8 cellular contexts compared by ENCODE assay signal in genomic region chr9:101387871-101388506, GRCh38. TPM values are rescaled to one million over a fixed set of nuclear protein-coding genes. Genes with fewer than 3 reads are reported as not detected.
DNase-seq lines count a peak whose midpoint lies in the region; TF ChIP-seq lines count a peak whose summit lies in the region.

No MANE protein-coding gene starts in this region.

- TF ChIP-seq POLR2A in tibial nerve (IDR thresholded peaks at IDR 0.05): no peak

- H3K27ac ChIP-seq in HEK293 (ENCODE audit: extremely low read depth, low read depth, low read length): 0 out of 2 replicates have a peak overlapping the region, but pooled peaks have one; percentile 5
- H3K27ac ChIP-seq in WERI-Rb-1: no peak overlapping the region
- no peak overlapping the region for H3K27ac ChIP-seq in right atrium auricular region
- no peak overlapping the region for H3K27ac ChIP-seq in tibial nerve

- TF ChIP-seq EP300 in tibial nerve (IDR thresholded peaks at IDR 0.05): no peak

- POLR2A ChIA-PET in HEK293 (lab: Yijun Ruan, JAX): interaction anchor here (1.7 kb wide), 1 partner anchor 11 kb away, joined by 17 read pairs; the partner anchor contains the start of genes MRPL50 and ZNF189

- H3K4me1 ChIP-seq in HEK293 (ENCODE audit: control insufficient read depth, insufficient read depth, low read length) (no peaks in the 10 kb centered on the region), right atrium auricular region (no peaks in the 10 kb centered on the region), tibial nerve (peaks cover 0 to 6% (median 0%) of the 10 kb centered on the region in 4 donors)

- no peaks in the 10 kb centered on the region for H3K27me3 ChIP-seq in WERI-Rb-1 (ENCODE audit: insufficient read depth, low read depth, severe bottlenecking)
- H3K27me3 ChIP-seq in right atrium auricular region: no peaks in the 10 kb centered on the region
- no peaks in the 10 kb centered on the region for H3K27me3 ChIP-seq in tibial nerve

- H3K4me3 ChIP-seq in HEK293 (ENCODE audit: low read depth, low read length): no peak overlapping the region
- no peak overlapping the region for H3K4me3 ChIP-seq in WERI-Rb-1 (ENCODE audit: low read depth, low read length)
- no peak overlapping the region for H3K4me3 ChIP-seq in right atrium auricular region
- H3K4me3 ChIP-seq in tibial nerve: no peak overlapping the region

- CTCF ChIA-PET in HEK293 (lab: Yijun Ruan, JAX): interaction anchor here (0.6 to 2.6 kb wide), 24 partner anchors 8 to 1970 kb away, joined by 3 to 38 read pairs (median 4); partner anchors contain the start of genes MRPL50 and ZNF189

- H3K36me3 ChIP-seq in HEK293 (ENCODE audit: control insufficient read depth in 2 of 2, insufficient read depth in 1 of 2, low read length in 2 of 2) (peaks cover 0 to 30% of the 10 kb centered on the region in 2 experiments; a peak in 1 of 3 replicates), WERI-Rb-1 (peaks cover 34% of the 10 kb centered on the region), right atrium auricular region (peaks cover 19% of the 10 kb centered on the region), tibial nerve (peaks cover 0 to 33% (median 0%) of the 10 kb centered on the region in 3 donors)

- H3K9me3 ChIP-seq in HEK293 (ENCODE audit: control insufficient read depth, insufficient read depth, low read depth, low read length): no peaks in the 10 kb centered on the region
- H3K9me3 ChIP-seq in WERI-Rb-1 (ENCODE audit: severe bottlenecking): peaks cover 4% of the 10 kb centered on the region
- peaks cover 0 to 15% of the 10 kb centered on the region in 2 donors for H3K9me3 ChIP-seq in right atrium auricular region
- H3K9me3 ChIP-seq in tibial nerve: peaks cover 0 to 20% (median 2%) of the 10 kb centered on the region in 4 donors

- 31 to 36% methylated on average over 6 of the region's 6 CpGs for WGBS in tibial nerve, 2 donors

- TF ChIP-seq CTCF in HEK293 (tag by site-specific recombination; IDR thresholded peaks at IDR 0.05): no peak
- peak; percentile 72 for TF ChIP-seq CTCF in WERI-Rb-1 (IDR thresholded peaks at IDR 0.05; ENCODE audit: low read depth, low read length)
- TF ChIP-seq CTCF in right atrium auricular region (IDR thresholded peaks at IDR 0.05): peak; percentile 39 to 55
- TF ChIP-seq CTCF in tibial nerve (IDR thresholded peaks at IDR 0.05): peak in 4 of 5 experiments; percentile 16 to 45 (median 38)

- DNase-seq in NCI-H2107 treated with DMSO at 0.1 percent for 48 hours (lab: John Stamatoyannopoulos, UW; ENCODE audit: unreplicated experiment) (peak; percentile 82), NCI-H2107 (lab: John Stamatoyannopoulos, UW) (no peak), NCI-H146 treated with DMSO at 0.1 percent for 48 hours (lab: John Stamatoyannopoulos, UW; ENCODE audit: unreplicated experiment) (peak; percentile 44), WERI-Rb-1 (peak; percentile 36), right atrium auricular region (ENCODE audit: low spot score) (no peak), tibial nerve (ENCODE audit: low spot score in 2 of 2) (no peak), epidermal melanocyte (ENCODE audit: insufficient read length, low spot score) (no peak)

TF ChIP-seq in HEK293, 187 proteins besides CTCF, POLR2A, EP300 and RAD21:
- TF ChIP-seq, protein P1, sequence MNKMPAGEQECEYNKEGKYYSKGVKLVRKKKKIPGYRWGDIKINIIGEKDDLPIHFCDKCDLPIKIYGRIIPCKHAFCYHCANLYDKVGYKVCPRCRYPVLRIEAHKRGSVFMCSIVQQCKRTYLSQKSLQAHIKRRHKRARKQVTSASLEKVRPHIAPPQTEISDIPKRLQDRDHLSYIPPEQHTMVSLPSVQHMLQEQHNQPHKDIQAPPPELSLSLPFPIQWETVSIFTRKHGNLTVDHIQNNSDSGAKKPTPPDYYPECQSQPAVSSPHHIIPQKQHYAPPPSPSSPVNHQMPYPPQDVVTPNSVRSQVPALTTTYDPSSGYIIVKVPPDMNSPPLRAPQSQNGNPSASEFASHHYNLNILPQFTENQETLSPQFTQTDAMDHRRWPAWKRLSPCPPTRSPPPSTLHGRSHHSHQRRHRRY (tag by site-specific recombination; IDR thresholded peaks at IDR 0.05): no peak
- TF ChIP-seq ZNF302 (tag by site-specific recombination; IDR thresholded peaks at IDR 0.05; ENCODE audit: low read depth): no peak
- no peak for TF ChIP-seq ZNF184 (tag by site-specific recombination; IDR thresholded peaks at IDR 0.05)
- TF ChIP-seq ZNF621 (tag by site-specific recombination; IDR thresholded peaks at IDR 0.05): no peak
- TF ChIP-seq, protein P2, sequence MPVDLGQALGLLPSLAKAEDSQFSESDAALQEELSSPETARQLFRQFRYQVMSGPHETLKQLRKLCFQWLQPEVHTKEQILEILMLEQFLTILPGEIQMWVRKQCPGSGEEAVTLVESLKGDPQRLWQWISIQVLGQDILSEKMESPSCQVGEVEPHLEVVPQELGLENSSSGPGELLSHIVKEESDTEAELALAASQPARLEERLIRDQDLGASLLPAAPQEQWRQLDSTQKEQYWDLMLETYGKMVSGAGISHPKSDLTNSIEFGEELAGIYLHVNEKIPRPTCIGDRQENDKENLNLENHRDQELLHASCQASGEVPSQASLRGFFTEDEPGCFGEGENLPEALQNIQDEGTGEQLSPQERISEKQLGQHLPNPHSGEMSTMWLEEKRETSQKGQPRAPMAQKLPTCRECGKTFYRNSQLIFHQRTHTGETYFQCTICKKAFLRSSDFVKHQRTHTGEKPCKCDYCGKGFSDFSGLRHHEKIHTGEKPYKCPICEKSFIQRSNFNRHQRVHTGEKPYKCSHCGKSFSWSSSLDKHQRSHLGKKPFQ (tag by site-specific recombination; IDR thresholded peaks at IDR 0.05): no peak
- TF ChIP-seq ZNF639 (tag by site-specific recombination; IDR thresholded peaks at IDR 0.05): no peak
- TF ChIP-seq ZNF544 (tag by site-specific recombination; IDR thresholded peaks at IDR 0.05): no peak
- TF ChIP-seq KLF10 (tag by site-specific recombination; IDR thresholded peaks at IDR 0.05): no peak
- TF ChIP-seq HOXA7 (CRISPR knock-in tag; IDR thresholded peaks at IDR 0.05; ENCODE audit: borderline replicate concordance): no peak

RNA-seq across cellular contexts. Expression of gene BAAT, which starts 3.2 kb away (rescaled TPM):
- total RNA-seq in right atrium auricular region: under 1 TPM in 1 of 2 donors, not detected in 1; 0.20 TPM
- not detected for total RNA-seq in tibial nerve

RNA-seq across cellular contexts. Expression of gene MRPL50, which starts 10.4 kb away (rescaled TPM):
- total RNA-seq in right atrium auricular region (10 to 100 TPM; 12.5 to 14.8 TPM), tibial nerve (10 to 100 TPM in 1 of 4 donors, 1 to 10 TPM in 3; 6.3 to 10.9 (median 8.5) TPM)

RNA-seq across cellular contexts. Expression of gene ZNF189, which starts 10.7 kb away (rescaled TPM):
- 10 to 100 TPM; 20.2 to 22.1 TPM for total RNA-seq in right atrium auricular region
- 10 to 100 TPM; 22.3 to 24.7 (median 24.2) TPM for total RNA-seq in tibial nerve

RNA-seq across cellular contexts. Expression of gene ALDOB, which starts 47.6 kb away (rescaled TPM):
- total RNA-seq in right atrium auricular region (under 1 TPM; 0.24 to 0.85 TPM), tibial nerve (not detected)

Comparison
In these comparisons a context has a peak if more than half of its experiments do, and no peak if none do; other contexts are left out.
1. DNase-seq: peak in NCI-H2107 treated with DMSO at 0.1 percent for 48 hours (single experiment), NCI-H146 treated with DMSO at 0.1 percent for 48 hours (single experiment) and WERI-Rb-1 (single experiment); none in NCI-H2107 (single experiment), right atrium auricular region (single experiment), tibial nerve (0 of 2) and epidermal melanocyte (single experiment).